Comparison of ENCODE assay signal across 1 cellular context in the genomic region with DNA sequence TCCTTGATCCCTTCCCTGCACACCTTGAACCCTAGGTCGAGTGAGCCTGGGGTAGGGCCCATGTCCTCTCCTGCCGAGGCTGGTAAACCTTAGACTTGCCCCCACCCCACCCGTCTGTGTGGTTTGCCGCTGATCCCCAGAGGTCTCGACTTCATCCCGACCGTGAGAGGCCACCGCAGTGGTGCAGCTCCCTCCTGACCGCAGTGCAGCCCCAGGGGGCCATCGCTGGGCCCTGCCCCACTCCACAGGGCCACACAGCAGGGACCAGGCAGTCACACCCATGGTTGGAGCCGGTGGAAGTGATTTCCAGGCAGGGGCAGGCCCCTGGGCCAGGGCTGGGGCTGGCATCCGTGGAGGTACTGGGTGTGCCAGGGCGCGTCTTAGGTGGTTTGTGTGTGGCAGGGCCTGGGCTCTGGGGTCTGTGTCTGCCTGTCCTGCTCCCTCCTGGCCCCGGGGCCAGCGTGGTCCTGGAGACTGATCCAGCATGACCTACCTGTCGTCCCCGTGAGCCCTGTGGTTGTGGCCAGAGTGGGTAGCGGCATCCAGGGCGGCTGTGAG.
A peak's percentile ranks its signal among the peaks of the same experiment; 100 is the strongest.
TF ChIP-seq lines count a peak whose summit lies in the region.

No MANE protein-coding gene starts in this region.

TF ChIP-seq in HepG2, 621 proteins besides CTCF, POLR2A, EP300 and RAD21:
- TF ChIP-seq, protein P1, sequence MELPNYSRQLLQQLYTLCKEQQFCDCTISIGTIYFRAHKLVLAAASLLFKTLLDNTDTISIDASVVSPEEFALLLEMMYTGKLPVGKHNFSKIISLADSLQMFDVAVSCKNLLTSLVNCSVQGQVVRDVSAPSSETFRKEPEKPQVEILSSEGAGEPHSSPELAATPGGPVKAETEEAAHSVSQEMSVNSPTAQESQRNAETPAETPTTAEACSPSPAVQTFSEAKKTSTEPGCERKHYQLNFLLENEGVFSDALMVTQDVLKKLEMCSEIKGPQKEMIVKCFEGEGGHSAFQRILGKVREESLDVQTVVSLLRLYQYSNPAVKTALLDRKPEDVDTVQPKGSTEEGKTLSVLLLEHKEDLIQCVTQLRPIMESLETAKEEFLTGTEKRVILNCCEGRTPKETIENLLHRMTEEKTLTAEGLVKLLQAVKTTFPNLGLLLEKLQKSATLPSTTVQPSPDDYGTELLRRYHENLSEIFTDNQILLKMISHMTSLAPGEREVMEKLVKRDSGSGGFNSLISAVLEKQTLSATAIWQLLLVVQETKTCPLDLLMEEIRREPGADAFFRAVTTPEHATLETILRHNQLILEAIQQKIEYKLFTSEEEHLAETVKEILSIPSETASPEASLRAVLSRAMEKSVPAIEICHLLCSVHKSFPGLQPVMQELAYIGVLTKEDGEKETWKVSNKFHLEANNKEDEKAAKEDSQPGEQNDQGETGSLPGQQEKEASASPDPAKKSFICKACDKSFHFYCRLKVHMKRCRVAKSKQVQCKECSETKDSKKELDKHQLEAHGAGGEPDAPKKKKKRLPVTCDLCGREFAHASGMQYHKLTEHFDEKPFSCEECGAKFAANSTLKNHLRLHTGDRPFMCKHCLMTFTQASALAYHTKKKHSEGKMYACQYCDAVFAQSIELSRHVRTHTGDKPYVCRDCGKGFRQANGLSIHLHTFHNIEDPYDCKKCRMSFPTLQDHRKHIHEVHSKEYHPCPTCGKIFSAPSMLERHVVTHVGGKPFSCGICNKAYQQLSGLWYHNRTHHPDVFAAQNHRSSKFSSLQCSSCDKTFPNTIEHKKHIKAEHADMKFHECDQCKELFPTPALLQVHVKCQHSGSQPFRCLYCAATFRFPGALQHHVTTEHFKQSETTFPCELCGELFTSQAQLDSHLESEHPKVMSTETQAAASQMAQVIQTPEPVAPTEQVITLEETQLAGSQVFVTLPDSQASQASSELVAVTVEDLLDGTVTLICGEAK (IDR thresholded peaks at IDR 0.05) = no peak
- TF ChIP-seq, protein P1 (CRISPR knock-in tag; IDR thresholded peaks at IDR 0.05) = peak; percentile 49; the same call in 1 of the 2 replicates
- TF ChIP-seq ZNF768 (CRISPR knock-in tag; IDR thresholded peaks at IDR 0.05) (no peak), HNF4A (CRISPR knock-in tag; IDR thresholded peaks at IDR 0.05) (0 out of 2 replicates have a peak, but pooled peaks have one; percentile 9), NRL (CRISPR knock-in tag; IDR thresholded peaks at IDR 0.05; ENCODE audit: borderline replicate concordance) (0 out of 2 replicates have a peak, but pooled peaks have one; percentile 14), ZNF713 (CRISPR knock-in tag; IDR thresholded peaks at IDR 0.05) (0 out of 2 replicates have a peak, but pooled peaks have one; percentile 56), ZNF34 (CRISPR knock-in tag; IDR thresholded peaks at IDR 0.05; ENCODE audit: borderline replicate concordance) (no peak), LCORL (IDR thresholded peaks at IDR 0.05) (no peak), LCORL (CRISPR knock-in tag; IDR thresholded peaks at IDR 0.05) (no peak), MTA1 (CRISPR knock-in tag; IDR thresholded peaks at IDR 0.05; ENCODE audit: borderline replicate concordance) (no peak), GABPB1 (CRISPR knock-in tag; IDR thresholded peaks at IDR 0.05) (peak; percentile 11; the same call in 1 of the 2 replicates), TAF1 (CRISPR knock-in tag; IDR thresholded peaks at IDR 0.05) (no peak), HOXA3 (CRISPR knock-in tag; IDR thresholded peaks at IDR 0.05) (peak; percentile 38), ESRRA (CRISPR knock-in tag; IDR thresholded peaks at IDR 0.05; ENCODE audit: low read depth) (peak; percentile 40; the same call in 1 of the 2 replicates), NFKB2 (CRISPR knock-in tag; IDR thresholded peaks at IDR 0.05; ENCODE audit: borderline replicate concordance) (no peak; the same call in 1 of the 2 replicates), CBFB (CRISPR knock-in tag; IDR thresholded peaks at IDR 0.05) (no peak), TCF12 (IDR thresholded peaks at IDR 0.05) (no peak), TCF12 (CRISPR knock-in tag; IDR thresholded peaks at IDR 0.05) (no peak), ZNF788 (CRISPR knock-in tag; IDR thresholded peaks at IDR 0.05; ENCODE audit: borderline replicate concordance) (0 out of 2 replicates have a peak, but pooled peaks have one; percentile 12), ZNF326 (CRISPR knock-in tag; IDR thresholded peaks at IDR 0.05; ENCODE audit: borderline replicate concordance) (no peak)
- TF ChIP-seq, protein P2, sequence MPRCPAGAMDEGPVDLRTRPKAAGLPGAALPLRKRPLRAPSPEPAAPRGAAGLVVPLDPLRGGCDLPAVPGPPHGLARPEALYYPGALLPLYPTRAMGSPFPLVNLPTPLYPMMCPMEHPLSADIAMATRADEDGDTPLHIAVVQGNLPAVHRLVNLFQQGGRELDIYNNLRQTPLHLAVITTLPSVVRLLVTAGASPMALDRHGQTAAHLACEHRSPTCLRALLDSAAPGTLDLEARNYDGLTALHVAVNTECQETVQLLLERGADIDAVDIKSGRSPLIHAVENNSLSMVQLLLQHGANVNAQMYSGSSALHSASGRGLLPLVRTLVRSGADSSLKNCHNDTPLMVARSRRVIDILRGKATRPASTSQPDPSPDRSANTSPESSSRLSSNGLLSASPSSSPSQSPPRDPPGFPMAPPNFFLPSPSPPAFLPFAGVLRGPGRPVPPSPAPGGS (CRISPR knock-in tag; IDR thresholded peaks at IDR 0.05) = 0 out of 2 replicates have a peak, but pooled peaks have one; percentile 37
- TF ChIP-seq, protein P3, sequence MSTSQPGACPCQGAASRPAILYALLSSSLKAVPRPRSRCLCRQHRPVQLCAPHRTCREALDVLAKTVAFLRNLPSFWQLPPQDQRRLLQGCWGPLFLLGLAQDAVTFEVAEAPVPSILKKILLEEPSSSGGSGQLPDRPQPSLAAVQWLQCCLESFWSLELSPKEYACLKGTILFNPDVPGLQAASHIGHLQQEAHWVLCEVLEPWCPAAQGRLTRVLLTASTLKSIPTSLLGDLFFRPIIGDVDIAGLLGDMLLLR (CRISPR knock-in tag; IDR thresholded peaks at IDR 0.05) = 0 out of 2 replicates have a peak, but pooled peaks have one; percentile 63
- TF ChIP-seq, protein P4, sequence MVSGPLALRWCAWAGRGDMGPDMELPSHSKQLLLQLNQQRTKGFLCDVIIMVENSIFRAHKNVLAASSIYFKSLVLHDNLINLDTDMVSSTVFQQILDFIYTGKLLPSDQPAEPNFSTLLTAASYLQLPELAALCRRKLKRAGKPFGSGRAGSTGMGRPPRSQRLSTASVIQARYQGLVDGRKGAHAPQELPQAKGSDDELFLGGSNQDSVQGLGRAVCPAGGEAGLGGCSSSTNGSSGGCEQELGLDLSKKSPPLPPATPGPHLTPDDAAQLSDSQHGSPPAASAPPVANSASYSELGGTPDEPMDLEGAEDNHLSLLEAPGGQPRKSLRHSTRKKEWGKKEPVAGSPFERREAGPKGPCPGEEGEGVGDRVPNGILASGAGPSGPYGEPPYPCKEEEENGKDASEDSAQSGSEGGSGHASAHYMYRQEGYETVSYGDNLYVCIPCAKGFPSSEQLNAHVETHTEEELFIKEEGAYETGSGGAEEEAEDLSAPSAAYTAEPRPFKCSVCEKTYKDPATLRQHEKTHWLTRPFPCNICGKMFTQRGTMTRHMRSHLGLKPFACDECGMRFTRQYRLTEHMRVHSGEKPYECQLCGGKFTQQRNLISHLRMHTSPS (CRISPR knock-in tag; IDR thresholded peaks at IDR 0.05; ENCODE audit: low read depth) = no peak
- TF ChIP-seq, protein P5, sequence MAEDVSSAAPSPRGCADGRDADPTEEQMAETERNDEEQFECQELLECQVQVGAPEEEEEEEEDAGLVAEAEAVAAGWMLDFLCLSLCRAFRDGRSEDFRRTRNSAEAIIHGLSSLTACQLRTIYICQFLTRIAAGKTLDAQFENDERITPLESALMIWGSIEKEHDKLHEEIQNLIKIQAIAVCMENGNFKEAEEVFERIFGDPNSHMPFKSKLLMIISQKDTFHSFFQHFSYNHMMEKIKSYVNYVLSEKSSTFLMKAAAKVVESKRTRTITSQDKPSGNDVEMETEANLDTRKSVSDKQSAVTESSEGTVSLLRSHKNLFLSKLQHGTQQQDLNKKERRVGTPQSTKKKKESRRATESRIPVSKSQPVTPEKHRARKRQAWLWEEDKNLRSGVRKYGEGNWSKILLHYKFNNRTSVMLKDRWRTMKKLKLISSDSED (CRISPR knock-in tag; IDR thresholded peaks at IDR 0.05) = no peak
- TF ChIP-seq, protein P6, sequence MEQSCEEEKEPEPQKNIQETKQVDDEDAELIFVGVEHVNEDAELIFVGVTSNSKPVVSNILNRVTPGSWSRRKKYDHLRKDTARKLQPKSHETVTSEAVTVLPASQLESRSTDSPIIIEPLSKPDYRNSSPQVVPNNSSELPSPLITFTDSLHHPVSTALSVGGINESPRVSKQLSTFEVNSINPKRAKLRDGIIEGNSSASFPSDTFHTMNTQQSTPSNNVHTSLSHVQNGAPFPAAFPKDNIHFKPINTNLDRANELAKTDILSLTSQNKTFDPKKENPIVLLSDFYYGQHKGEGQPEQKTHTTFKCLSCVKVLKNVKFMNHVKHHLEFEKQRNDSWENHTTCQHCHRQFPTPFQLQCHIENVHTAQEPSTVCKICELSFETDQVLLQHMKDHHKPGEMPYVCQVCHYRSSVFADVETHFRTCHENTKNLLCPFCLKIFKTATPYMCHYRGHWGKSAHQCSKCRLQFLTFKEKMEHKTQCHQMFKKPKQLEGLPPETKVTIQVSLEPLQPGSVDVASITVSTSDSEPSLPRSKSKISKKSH (CRISPR knock-in tag; IDR thresholded peaks at IDR 0.05; ENCODE audit: borderline replicate concordance) = peak; percentile 17; the same call in 1 of the 2 replicates
